Comparison of ENCODE assay signal across 1 cellular context in the genomic region with DNA sequence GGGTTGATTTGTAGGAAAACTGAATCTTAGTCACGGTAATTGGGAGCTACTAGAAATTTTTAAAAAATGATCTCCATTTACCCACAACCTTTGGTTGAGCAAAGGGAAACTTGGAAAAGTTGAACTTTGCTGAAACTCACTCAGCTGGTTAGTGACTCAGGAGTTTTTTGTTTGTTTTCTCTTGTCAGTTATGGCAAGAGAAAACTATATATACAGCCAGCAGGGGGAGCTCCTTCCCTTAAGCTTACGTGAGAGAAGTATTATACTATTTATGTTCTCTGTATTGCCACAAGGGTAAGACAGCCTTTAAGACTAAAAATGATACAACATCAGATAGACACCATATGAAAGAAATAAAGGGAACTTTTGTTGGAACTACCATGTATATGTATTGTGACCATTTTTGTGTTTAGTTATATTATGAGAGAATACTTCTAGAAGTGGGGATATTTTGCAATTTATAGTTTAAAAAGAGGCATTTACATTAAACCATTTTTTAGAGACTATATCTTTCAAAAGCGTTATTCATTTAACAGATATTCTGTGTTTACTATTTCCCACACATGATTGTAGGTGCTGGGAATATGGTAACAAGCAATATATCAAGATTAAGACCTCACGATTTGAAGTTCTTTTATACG.
TF ChIP-seq lines count a peak whose summit lies in the region.

No MANE protein-coding gene starts in this region.

TF ChIP-seq in K562, 482 proteins besides CTCF, POLR2A, EP300 and RAD21 (continued from another document):
- TF ChIP-seq FOXA3 (CRISPR knock-in tag; conservative IDR thresholded peaks at IDR 0.05 in 1 of 2, IDR thresholded peaks at IDR 0.05 in 1 of 2) (peak in 1 of 2 experiments; percentile 68; a peak in 2 of 4 replicates), HDAC3 (IDR thresholded peaks at IDR 0.05; ENCODE audit: borderline replicate concordance, partially characterized antibody) (no peak), FOSL1 (tag; conservative IDR thresholded peaks at IDR 0.05) (peak; percentile 57), HMG20A (CRISPR knock-in tag; conservative IDR thresholded peaks at IDR 0.05) (no peak), BMI1 (IDR thresholded peaks at IDR 0.05; ENCODE audit: low read length) (0 out of 2 replicates have a peak, but pooled peaks have one; percentile 13), MAFG (tag; conservative IDR thresholded peaks at IDR 0.05) (peak; percentile 81), FOXJ2 (tag; IDR thresholded peaks at IDR 0.05) (0 out of 2 replicates have a peak, but pooled peaks have one; percentile 39), MAFF (IDR thresholded peaks at IDR 0.05; ENCODE audit: low read length) (peak; percentile 84), ATF1 (CRISPR knock-in tag; IDR thresholded peaks at IDR 0.05) (no peak), ATF1 (tag; IDR thresholded peaks at IDR 0.05) (peak; percentile 46; the same call in 1 of the 2 replicates), CBX3 (IDR thresholded peaks at IDR 0.05; ENCODE audit: borderline replicate concordance in 1 of 2, low read length in 2 of 2) (0 out of 3 replicates have a peak, but pooled peaks of 1 of the 2 experiments have one; percentile 48), SNRNP70 (optimal IDR thresholded peaks at IDR 0.05; ENCODE audit: low read depth, low read length) (no peak), ATF7 (IDR thresholded peaks at IDR 0.05) (peak; percentile 41; the same call in 1 of the 2 replicates), SIRT6 (IDR thresholded peaks at IDR 0.05; ENCODE audit: low read depth, low read length) (no peak), KAT8 (IDR thresholded peaks at IDR 0.05; ENCODE audit: low read depth) (no peak), BACH1 (tag; IDR thresholded peaks at IDR 0.05) (peak; percentile 76; the same call in 1 of the 2 replicates), GATAD2B (IDR thresholded peaks at IDR 0.05; ENCODE audit: borderline replicate concordance) (peak; percentile 50; the same call in 1 of the 2 replicates), MAFK (IDR thresholded peaks at IDR 0.05; ENCODE audit: low read length) (peak; percentile 74; the same call in 1 of the 2 replicates), TEAD4 (IDR thresholded peaks at IDR 0.05; ENCODE audit: low read length) (no peak), TEAD4 (CRISPR knock-in tag; IDR thresholded peaks at IDR 0.05; ENCODE audit: borderline replicate concordance) (no peak), SMARCA4 (IDR thresholded peaks at IDR 0.05) (peak; percentile 51; the same call in 1 of the 2 replicates), ZSCAN32 (CRISPR knock-in tag; IDR thresholded peaks at IDR 0.05) (no peak), MEIS2 (IDR thresholded peaks at IDR 0.05; ENCODE audit: partially characterized antibody) (peak; percentile 28), TCF7L2 (IDR thresholded peaks at IDR 0.05; ENCODE audit: low read depth, low read length) (no peak), RAD51 (IDR thresholded peaks at IDR 0.05; ENCODE audit: borderline replicate concordance, low read depth) (no peak), SMC3 (conservative IDR thresholded peaks at IDR 0.05; ENCODE audit: insufficient read depth, low read depth, low read length) (peak; percentile 30; the same call in 1 of the 2 replicates), BDP1 (IDR thresholded peaks at IDR 0.05; ENCODE audit: insufficient read depth, insufficient read length) (no peak), SRSF3 (IDR thresholded peaks at IDR 0.05; ENCODE audit: insufficient read depth, low read length) (no peak), FOXK2 (conservative IDR thresholded peaks at IDR 0.05 in 1 of 2, IDR thresholded peaks at IDR 0.05 in 1 of 2; ENCODE audit: low read depth in 2 of 2) (peak; percentile 80 to 82), FOXM1 (IDR thresholded peaks at IDR 0.05; ENCODE audit: low read depth) (0 out of 2 replicates have a peak, but pooled peaks have one; percentile 35), FOXM1 (CRISPR knock-in tag; IDR thresholded peaks at IDR 0.05; ENCODE audit: low read depth) (no peak), ZNF316 (IDR thresholded peaks at IDR 0.05) (peak; percentile 77), SMARCC2 (IDR thresholded peaks at IDR 0.05; ENCODE audit: low read depth) (0 out of 2 replicates have a peak, but pooled peaks have one; percentile 55), EP400 (IDR thresholded peaks at IDR 0.05) (no peak), NFE2 (IDR thresholded peaks at IDR 0.05; ENCODE audit: low read depth) (peak; percentile 96), CC2D1A (IDR thresholded peaks at IDR 0.05) (no peak), DACH1 (IDR thresholded peaks at IDR 0.05; ENCODE audit: partially characterized antibody) (peak; percentile 54), DPF2 (IDR thresholded peaks at IDR 0.05) (peak; percentile 57), C11orf30 (IDR thresholded peaks at IDR 0.05; ENCODE audit: low read depth) (peak; percentile 78)
- TF ChIP-seq, protein P1, sequence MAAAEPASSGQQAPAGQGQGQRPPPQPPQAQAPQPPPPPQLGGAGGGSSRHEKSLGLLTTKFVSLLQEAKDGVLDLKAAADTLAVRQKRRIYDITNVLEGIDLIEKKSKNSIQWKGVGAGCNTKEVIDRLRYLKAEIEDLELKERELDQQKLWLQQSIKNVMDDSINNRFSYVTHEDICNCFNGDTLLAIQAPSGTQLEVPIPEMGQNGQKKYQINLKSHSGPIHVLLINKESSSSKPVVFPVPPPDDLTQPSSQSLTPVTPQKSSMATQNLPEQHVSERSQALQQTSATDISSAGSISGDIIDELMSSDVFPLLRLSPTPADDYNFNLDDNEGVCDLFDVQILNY (CRISPR knock-in tag; IDR thresholded peaks at IDR 0.05), result no peak
- TF ChIP-seq, protein P2, sequence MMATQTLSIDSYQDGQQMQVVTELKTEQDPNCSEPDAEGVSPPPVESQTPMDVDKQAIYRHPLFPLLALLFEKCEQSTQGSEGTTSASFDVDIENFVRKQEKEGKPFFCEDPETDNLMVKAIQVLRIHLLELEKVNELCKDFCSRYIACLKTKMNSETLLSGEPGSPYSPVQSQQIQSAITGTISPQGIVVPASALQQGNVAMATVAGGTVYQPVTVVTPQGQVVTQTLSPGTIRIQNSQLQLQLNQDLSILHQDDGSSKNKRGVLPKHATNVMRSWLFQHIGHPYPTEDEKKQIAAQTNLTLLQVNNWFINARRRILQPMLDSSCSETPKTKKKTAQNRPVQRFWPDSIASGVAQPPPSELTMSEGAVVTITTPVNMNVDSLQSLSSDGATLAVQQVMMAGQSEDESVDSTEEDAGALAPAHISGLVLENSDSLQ (IDR thresholded peaks at IDR 0.05), result peak; percentile 53; the same call in 1 of the 2 replicates
- TF ChIP-seq, protein P3, sequence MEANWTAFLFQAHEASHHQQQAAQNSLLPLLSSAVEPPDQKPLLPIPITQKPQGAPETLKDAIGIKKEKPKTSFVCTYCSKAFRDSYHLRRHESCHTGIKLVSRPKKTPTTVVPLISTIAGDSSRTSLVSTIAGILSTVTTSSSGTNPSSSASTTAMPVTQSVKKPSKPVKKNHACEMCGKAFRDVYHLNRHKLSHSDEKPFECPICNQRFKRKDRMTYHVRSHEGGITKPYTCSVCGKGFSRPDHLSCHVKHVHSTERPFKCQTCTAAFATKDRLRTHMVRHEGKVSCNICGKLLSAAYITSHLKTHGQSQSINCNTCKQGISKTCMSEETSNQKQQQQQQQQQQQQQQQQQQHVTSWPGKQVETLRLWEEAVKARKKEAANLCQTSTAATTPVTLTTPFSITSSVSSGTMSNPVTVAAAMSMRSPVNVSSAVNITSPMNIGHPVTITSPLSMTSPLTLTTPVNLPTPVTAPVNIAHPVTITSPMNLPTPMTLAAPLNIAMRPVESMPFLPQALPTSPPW (CRISPR knock-in tag; IDR thresholded peaks at IDR 0.05), result 0 out of 2 replicates have a peak, but pooled peaks have one; percentile 19
- TF ChIP-seq, protein P4, sequence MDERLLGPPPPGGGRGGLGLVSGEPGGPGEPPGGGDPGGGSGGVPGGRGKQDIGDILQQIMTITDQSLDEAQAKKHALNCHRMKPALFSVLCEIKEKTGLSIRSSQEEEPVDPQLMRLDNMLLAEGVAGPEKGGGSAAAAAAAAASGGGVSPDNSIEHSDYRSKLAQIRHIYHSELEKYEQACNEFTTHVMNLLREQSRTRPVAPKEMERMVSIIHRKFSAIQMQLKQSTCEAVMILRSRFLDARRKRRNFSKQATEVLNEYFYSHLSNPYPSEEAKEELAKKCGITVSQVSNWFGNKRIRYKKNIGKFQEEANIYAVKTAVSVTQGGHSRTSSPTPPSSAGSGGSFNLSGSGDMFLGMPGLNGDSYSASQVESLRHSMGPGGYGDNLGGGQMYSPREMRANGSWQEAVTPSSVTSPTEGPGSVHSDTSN (CRISPR knock-in tag; IDR thresholded peaks at IDR 0.05; ENCODE audit: low read depth), result no peak
- TF ChIP-seq, protein P4 (tag; conservative IDR thresholded peaks at IDR 0.05; ENCODE audit: low read depth), result peak; percentile 47
- TF ChIP-seq, protein P5, sequence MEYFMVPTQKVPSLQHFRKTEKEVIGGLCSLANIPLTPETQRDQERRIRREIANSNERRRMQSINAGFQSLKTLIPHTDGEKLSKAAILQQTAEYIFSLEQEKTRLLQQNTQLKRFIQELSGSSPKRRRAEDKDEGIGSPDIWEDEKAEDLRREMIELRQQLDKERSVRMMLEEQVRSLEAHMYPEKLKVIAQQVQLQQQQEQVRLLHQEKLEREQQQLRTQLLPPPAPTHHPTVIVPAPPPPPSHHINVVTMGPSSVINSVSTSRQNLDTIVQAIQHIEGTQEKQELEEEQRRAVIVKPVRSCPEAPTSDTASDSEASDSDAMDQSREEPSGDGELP (CRISPR knock-in tag; IDR thresholded peaks at IDR 0.05; ENCODE audit: borderline replicate concordance), result peak; percentile 24; the same call in 1 of the 2 replicates
- TF ChIP-seq, protein P6, sequence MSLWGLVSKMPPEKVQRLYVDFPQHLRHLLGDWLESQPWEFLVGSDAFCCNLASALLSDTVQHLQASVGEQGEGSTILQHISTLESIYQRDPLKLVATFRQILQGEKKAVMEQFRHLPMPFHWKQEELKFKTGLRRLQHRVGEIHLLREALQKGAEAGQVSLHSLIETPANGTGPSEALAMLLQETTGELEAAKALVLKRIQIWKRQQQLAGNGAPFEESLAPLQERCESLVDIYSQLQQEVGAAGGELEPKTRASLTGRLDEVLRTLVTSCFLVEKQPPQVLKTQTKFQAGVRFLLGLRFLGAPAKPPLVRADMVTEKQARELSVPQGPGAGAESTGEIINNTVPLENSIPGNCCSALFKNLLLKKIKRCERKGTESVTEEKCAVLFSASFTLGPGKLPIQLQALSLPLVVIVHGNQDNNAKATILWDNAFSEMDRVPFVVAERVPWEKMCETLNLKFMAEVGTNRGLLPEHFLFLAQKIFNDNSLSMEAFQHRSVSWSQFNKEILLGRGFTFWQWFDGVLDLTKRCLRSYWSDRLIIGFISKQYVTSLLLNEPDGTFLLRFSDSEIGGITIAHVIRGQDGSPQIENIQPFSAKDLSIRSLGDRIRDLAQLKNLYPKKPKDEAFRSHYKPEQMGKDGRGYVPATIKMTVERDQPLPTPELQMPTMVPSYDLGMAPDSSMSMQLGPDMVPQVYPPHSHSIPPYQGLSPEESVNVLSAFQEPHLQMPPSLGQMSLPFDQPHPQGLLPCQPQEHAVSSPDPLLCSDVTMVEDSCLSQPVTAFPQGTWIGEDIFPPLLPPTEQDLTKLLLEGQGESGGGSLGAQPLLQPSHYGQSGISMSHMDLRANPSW (CRISPR knock-in tag; IDR thresholded peaks at IDR 0.05), result no peak
- TF ChIP-seq, protein P7, sequence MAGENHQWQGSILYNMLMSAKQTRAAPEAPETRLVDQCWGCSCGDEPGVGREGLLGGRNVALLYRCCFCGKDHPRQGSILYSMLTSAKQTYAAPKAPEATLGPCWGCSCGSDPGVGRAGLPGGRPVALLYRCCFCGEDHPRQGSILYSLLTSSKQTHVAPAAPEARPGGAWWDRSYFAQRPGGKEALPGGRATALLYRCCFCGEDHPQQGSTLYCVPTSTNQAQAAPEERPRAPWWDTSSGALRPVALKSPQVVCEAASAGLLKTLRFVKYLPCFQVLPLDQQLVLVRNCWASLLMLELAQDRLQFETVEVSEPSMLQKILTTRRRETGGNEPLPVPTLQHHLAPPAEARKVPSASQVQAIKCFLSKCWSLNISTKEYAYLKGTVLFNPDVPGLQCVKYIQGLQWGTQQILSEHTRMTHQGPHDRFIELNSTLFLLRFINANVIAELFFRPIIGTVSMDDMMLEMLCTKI (IDR thresholded peaks at IDR 0.05; ENCODE audit: partially characterized antibody), result no peak
- TF ChIP-seq, protein P8, sequence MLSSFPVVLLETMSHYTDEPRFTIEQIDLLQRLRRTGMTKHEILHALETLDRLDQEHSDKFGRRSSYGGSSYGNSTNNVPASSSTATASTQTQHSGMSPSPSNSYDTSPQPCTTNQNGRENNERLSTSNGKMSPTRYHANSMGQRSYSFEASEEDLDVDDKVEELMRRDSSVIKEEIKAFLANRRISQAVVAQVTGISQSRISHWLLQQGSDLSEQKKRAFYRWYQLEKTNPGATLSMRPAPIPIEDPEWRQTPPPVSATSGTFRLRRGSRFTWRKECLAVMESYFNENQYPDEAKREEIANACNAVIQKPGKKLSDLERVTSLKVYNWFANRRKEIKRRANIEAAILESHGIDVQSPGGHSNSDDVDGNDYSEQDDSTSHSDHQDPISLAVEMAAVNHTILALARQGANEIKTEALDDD (IDR thresholded peaks at IDR 0.05), result peak; percentile 67; the same call in 1 of the 2 replicates
- TF ChIP-seq, protein P9, sequence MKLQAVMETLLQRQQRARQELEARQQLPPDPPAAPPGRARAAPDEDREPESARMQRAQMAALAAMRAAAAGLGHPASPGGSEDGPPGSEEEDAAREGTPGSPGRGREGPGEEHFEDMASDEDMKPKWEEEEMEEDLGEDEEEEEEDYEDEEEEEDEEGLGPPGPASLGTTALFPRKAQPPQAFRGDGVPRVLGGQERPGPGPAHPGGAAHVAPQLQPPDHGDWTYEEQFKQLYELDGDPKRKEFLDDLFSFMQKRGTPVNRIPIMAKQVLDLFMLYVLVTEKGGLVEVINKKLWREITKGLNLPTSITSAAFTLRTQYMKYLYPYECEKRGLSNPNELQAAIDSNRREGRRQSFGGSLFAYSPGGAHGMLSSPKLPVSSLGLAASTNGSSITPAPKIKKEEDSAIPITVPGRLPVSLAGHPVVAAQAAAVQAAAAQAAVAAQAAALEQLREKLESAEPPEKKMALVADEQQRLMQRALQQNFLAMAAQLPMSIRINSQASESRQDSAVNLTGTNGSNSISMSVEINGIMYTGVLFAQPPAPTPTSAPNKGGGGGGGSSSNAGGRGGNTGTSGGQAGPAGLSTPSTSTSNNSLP (IDR thresholded peaks at IDR 0.05; ENCODE audit: borderline replicate concordance, low read depth, low read length), result peak; percentile 82; the same call in 1 of the 2 replicates
TF ChIP-seq in K562: peak in this region for 32.
